16 cellular contexts compared by ENCODE assay signal in the genomic region with DNA sequence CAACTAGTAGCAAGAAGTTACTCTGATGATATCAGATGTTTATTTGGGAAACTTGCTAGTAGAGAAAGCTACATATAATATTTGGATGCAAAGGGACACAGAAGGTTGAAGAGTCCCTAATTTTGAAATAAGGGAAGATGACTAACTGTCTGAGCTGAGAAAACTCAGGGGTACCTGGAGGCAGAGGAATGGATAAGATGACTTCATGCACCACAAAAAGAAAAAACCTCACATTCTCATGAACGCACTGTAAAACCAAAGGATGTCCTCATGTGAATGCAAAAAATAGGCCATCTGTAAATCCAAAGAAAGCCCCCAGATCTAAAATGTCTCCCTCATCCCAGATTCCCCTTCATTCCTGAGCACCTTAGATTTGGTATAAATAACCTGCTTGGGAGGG. TPM values are rescaled to one million over a fixed set of nuclear protein-coding genes. Genes with fewer than 3 reads are reported as not detected.
DNase-seq lines count a peak whose midpoint lies in the region; ATAC-seq, FAIRE-seq and TF ChIP-seq lines count a peak whose summit lies in the region.
"Had no signal": no experiment of that assay in that cellular context is flagged by ENCODE, and none has a peak within 500 bp of the region (broad histone marks: within the 10 kb centered on the region; RNA-seq: fewer than 3 reads in every experiment).

No MANE protein-coding gene starts in this region.

- ATAC-seq in CD4-positive, alpha-beta T cell (ENCODE audit: poor library complexity) = peak; percentile 27
- ATAC-seq in activated naive CD8-positive, alpha-beta T cell treated with anti-CD3 and anti-CD28 coated beads, Interleukin-2, amount 10 ng/mL, durations not matched to agents 7 days and 5 days (ENCODE audit: low read depth) = no peak
- ATAC-seq in natural killer cell (peak in 1 of 3 donors; percentile 9), pancreas (no peak)
- ATAC-seq: left cardiac atrium had no signal

- peaks cover 79% of the 10 kb centered on the region for H3K4me1 Mint-ChIP-seq in CD4-positive, alpha-beta T cell (ENCODE audit: low read depth)
- H3K4me1 Mint-ChIP-seq in activated naive CD8-positive, alpha-beta T cell treated with anti-CD3 and anti-CD28 coated beads, Interleukin-2, amount 10 ng/mL, durations not matched to agents 7 days and 5 days = peaks cover 72% of the 10 kb centered on the region
- peaks cover 90 to 91% of the 10 kb centered on the region in 2 donors for H3K4me1 Mint-ChIP-seq in natural killer cell

- no peak for DNase-seq in CD4-positive, alpha-beta T cell
- no peak for DNase-seq in activated naive CD8-positive, alpha-beta T cell treated with anti-CD3 and anti-CD28 coated beads, Interleukin-2, amount 10 ng/mL, durations not matched to agents 7 days and 5 days
- DNase-seq in natural killer cell (no peak), KG1 (lab: John Stamatoyannopoulos, UW) (no peak), pancreas (no peak), globus pallidus (ENCODE audit: low spot score) (no peak), AML-193 (lab: John Stamatoyannopoulos, UW) (no peak)
- DNase-seq: left cardiac atrium; MV-4-11; NCI-H2107; NCI-H69; stimulated activated naive CD4-positive, alpha-beta T cell treated with Interleukin-2 at 50 U/mL for 16 hours; SW 1271 had no signal

- no peak overlapping the region for H3K4me3 ChIP-seq in pancreas

- H3K27me3 Mint-ChIP-seq in CD4-positive, alpha-beta T cell = no peaks in the 10 kb centered on the region
- H3K27me3 Mint-ChIP-seq in activated naive CD8-positive, alpha-beta T cell treated with anti-CD3 and anti-CD28 coated beads, Interleukin-2, amount 10 ng/mL, durations not matched to agents 7 days and 5 days = no peaks in the 10 kb centered on the region
- H3K27me3 Mint-ChIP-seq in natural killer cell (ENCODE audit: low read depth in 2 of 2) = no peaks in the 10 kb centered on the region

- H3K36me3 Mint-ChIP-seq in CD4-positive, alpha-beta T cell (ENCODE audit: low read depth) = peaks cover 96% of the 10 kb centered on the region
- H3K36me3 Mint-ChIP-seq in activated naive CD8-positive, alpha-beta T cell treated with anti-CD3 and anti-CD28 coated beads, Interleukin-2, amount 10 ng/mL, durations not matched to agents 7 days and 5 days = peaks cover 72% of the 10 kb centered on the region
- peaks cover 44% of the 10 kb centered on the region for H3K36me3 Mint-ChIP-seq in natural killer cell

- no peaks in the 10 kb centered on the region for H3K4me1 ChIP-seq in pancreas

- H3K27ac ChIP-seq in CD4-positive, alpha-beta T cell (ENCODE audit: low read depth, low read length) = peak overlapping the region; percentile 99
- H3K27ac ChIP-seq in KOPT-K1 (ENCODE audit: low read depth, low read length, poor library complexity, severe bottlenecking) (peak overlapping the region; percentile 100), pancreas (no peak overlapping the region)

- peak overlapping the region; percentile 97 for H3K4me3 Mint-ChIP-seq in CD4-positive, alpha-beta T cell
- peak overlapping the region; percentile 94 for H3K4me3 Mint-ChIP-seq in activated naive CD8-positive, alpha-beta T cell treated with anti-CD3 and anti-CD28 coated beads, Interleukin-2, amount 10 ng/mL, durations not matched to agents 7 days and 5 days
- H3K4me3 Mint-ChIP-seq in natural killer cell = peak overlapping the region; percentile 99

- CTCF ChIA-PET in CD4-positive, alpha-beta T cell (lab: Charles Lee) = interaction anchor here (14.4 kb wide), 1 partner anchor 9 kb away, joined by 135 read pairs; no protein-coding TSS in a partner anchor

- no peak for FAIRE-seq in pancreas (lab: Jason Lieb, UNC)
- FAIRE-seq: RCC 7860 had no signal

- H3K36me3 ChIP-seq in KOPT-K1 (ENCODE audit: insufficient read depth, low read length) = peaks cover 82% of the 10 kb centered on the region
- no peaks in the 10 kb centered on the region for H3K36me3 ChIP-seq in pancreas

- H3K9me3 ChIP-seq in CD4-positive, alpha-beta T cell (ENCODE audit: control insufficient read depth, low read length) = no peaks in the 10 kb centered on the region
- H3K9me3 ChIP-seq in KOPT-K1 (ENCODE audit: insufficient read depth, low read length, poor library complexity, severe bottlenecking) (no peaks in the 10 kb centered on the region), pancreas (no peaks in the 10 kb centered on the region)

- intact Hi-C loops in CD4-positive, alpha-beta T cell (cut with DNase I, micrococcal nuclease) = no loop called here
- intact Hi-C loops in natural killer cell (cut with micrococcal nuclease) (no loop called here), pancreas (cut with DNase I) (no loop called here)

- POLR2A ChIA-PET in CD4-positive, alpha-beta T cell (lab: Charles Lee) = interaction anchor here (0.6 to 30.9 kb wide), 12 partner anchors 7 to 479 kb away, joined by 3 to 5733 read pairs (median 20); no protein-coding TSS in a partner anchor
- POLR2A ChIA-PET in activated naive CD8-positive, alpha-beta T cell treated with anti-CD3 and anti-CD28 coated beads, Interleukin-2, amount 10 ng/mL, durations not matched to agents 7 days and 5 days (lab: Charles Lee) = interaction anchor here (0.6 to 21.1 kb wide), 4 partner anchors 9 to 443 kb away, joined by 3 to 1271 read pairs (median 244); no protein-coding TSS in a partner anchor

- 93 to 97% methylated on average over 1 of the region's 1 CpG for WGBS in pancreas, 2 donors

- no peak for TF ChIP-seq CTCF in CD4-positive, alpha-beta T cell (IDR thresholded peaks at IDR 0.05)
- no peak for TF ChIP-seq CTCF in natural killer cell (IDR thresholded peaks at IDR 0.05)
- TF ChIP-seq CTCF in pancreas (IDR thresholded peaks at IDR 0.05) = no peak

- H3K9me3 Mint-ChIP-seq in CD4-positive, alpha-beta T cell = no peaks in the 10 kb centered on the region
- H3K9me3 Mint-ChIP-seq in activated naive CD8-positive, alpha-beta T cell treated with anti-CD3 and anti-CD28 coated beads, Interleukin-2, amount 10 ng/mL, durations not matched to agents 7 days and 5 days = no peaks in the 10 kb centered on the region
- no peaks in the 10 kb centered on the region for H3K9me3 Mint-ChIP-seq in natural killer cell

- H3K27me3 ChIP-seq in CD4-positive, alpha-beta T cell (ENCODE audit: control insufficient read depth, insufficient read depth, low read length) = no peaks in the 10 kb centered on the region
- H3K27me3 ChIP-seq in pancreas = peaks cover 0 to 12% (median 0%) of the 10 kb centered on the region in 4 donors

- H3K27ac Mint-ChIP-seq in CD4-positive, alpha-beta T cell = peak overlapping the region; percentile 98
- peak overlapping the region; percentile 99 for H3K27ac Mint-ChIP-seq in activated naive CD8-positive, alpha-beta T cell treated with anti-CD3 and anti-CD28 coated beads, Interleukin-2, amount 10 ng/mL, durations not matched to agents 7 days and 5 days
- H3K27ac Mint-ChIP-seq in natural killer cell = peak overlapping the region; percentile 92 to 100

RNA-seq across cellular contexts. Expression of a gene that starts 29.3 kb away (rescaled TPM):
- total RNA-seq in CD4-positive, alpha-beta T cell = not detected
- not detected for total RNA-seq in activated naive CD8-positive, alpha-beta T cell treated with anti-CD3 and anti-CD28 coated beads, Interleukin-2, amount 10 ng/mL, durations not matched to agents 7 days and 5 days
- total RNA-seq in natural killer cell (not detected), pancreas (over 10,000 TPM; 42,431 to 136,252 (median 67,286) TPM)
- polyA plus RNA-seq in pancreas = over 10,000 TPM; 25,162 to 43,147 TPM
- total RNA-seq: dermis microvascular lymphatic vessel endothelial cell, left cardiac atrium had no signal

RNA-seq across cellular contexts. Expression of a gene that starts 50.8 kb away (rescaled TPM):
- total RNA-seq in CD4-positive, alpha-beta T cell = not detected
- total RNA-seq in activated naive CD8-positive, alpha-beta T cell treated with anti-CD3 and anti-CD28 coated beads, Interleukin-2, amount 10 ng/mL, durations not matched to agents 7 days and 5 days = not detected
- total RNA-seq in natural killer cell = not detected
- total RNA-seq in pancreas = over 10,000 TPM; 23,499 to 66,172 (median 43,326) TPM
- polyA plus RNA-seq in pancreas = over 10,000 TPM; 22,582 to 45,101 TPM
- total RNA-seq: dermis microvascular lymphatic vessel endothelial cell, left cardiac atrium had no signal

RNA-seq across cellular contexts. Expression of a gene that starts 54.8 kb away (rescaled TPM):
- 10 to 100 TPM; 50.7 to 55.8 TPM for total RNA-seq in CD4-positive, alpha-beta T cell
- 10 to 100 TPM; 20.1 to 25.2 TPM for total RNA-seq in activated naive CD8-positive, alpha-beta T cell treated with anti-CD3 and anti-CD28 coated beads, Interleukin-2, amount 10 ng/mL, durations not matched to agents 7 days and 5 days
- total RNA-seq in natural killer cell = 1 to 10 TPM; 2.3 to 6.8 (median 6.5) TPM
- total RNA-seq in pancreas = 10 to 100 TPM; 23.8 to 34.7 (median 27.0) TPM
- polyA plus RNA-seq in pancreas = 100 to 1,000 TPM; 117 to 165 TPM

Comparison
In these comparisons a context has a peak if more than half of its experiments do, and no peak if none do; other contexts are left out.
1. H3K27ac ChIP-seq: peak in CD4-positive, alpha-beta T cell (single experiment) and KOPT-K1 (single experiment); none in pancreas (0 of 4).
2. RNA of a gene that starts 29.3 kb away (total RNA-seq): 42,431 to 136,252 TPM in pancreas; not detected in CD4-positive, alpha-beta T cell, not detected in activated naive CD8-positive, alpha-beta T cell treated with anti-CD3 and anti-CD28 coated beads, Interleukin-2, amount 10 ng/mL, durations not matched to agents 7 days and 5 days and not detected in natural killer cell; every median in the first group is over 1,000 times any median in the second.
3. RNA of a gene that starts 50.8 kb away (total RNA-seq): 23,499 to 66,172 TPM in pancreas; not detected in CD4-positive, alpha-beta T cell, not detected in activated naive CD8-positive, alpha-beta T cell treated with anti-CD3 and anti-CD28 coated beads, Interleukin-2, amount 10 ng/mL, durations not matched to agents 7 days and 5 days and not detected in natural killer cell; every median in the first group is over 1,000 times any median in the second.
4. Peak in every context shown above with its lines, with median percentiles within 50 percentile points of each other: H3K27ac Mint-ChIP-seq and H3K4me3 Mint-ChIP-seq.